In genomic region chr9:69395718-69396117, GRCh38 we compare ENCODE assay signal across 23 cellular contexts.
DNase-seq lines count a peak whose midpoint lies in the region; TF ChIP-seq lines count a peak whose summit lies in the region.
"Had no signal": no experiment of that assay in that cellular context is flagged by ENCODE, and none has a peak within 500 bp of the region (broad histone marks: within the 10 kb centered on the region; RNA-seq: fewer than 3 reads in every experiment).

No MANE protein-coding gene starts in this region.

- POLR2A ChIA-PET in activated CD4-positive, alpha-beta memory T cell treated with anti-CD3 and anti-CD28 coated beads for 36 hours (lab: Charles Lee), result no interaction called here

- no TSS peak for BruUV-seq in Calu3 (replicated peaks; lab: Mats Ljungman, UMichigan)

- no peaks in the 10 kb centered on the region for H3K4me1 Mint-ChIP-seq in activated CD4-positive, alpha-beta memory T cell treated with anti-CD3 and anti-CD28 coated beads for 36 hours (ENCODE audit: low read depth)
- H3K4me1 Mint-ChIP-seq in Calu3 (ENCODE audit: low read depth, unreplicated experiment), result peaks cover 4% of the 10 kb centered on the region
- H3K4me1 Mint-ChIP-seq: activated naive CD8-positive, alpha-beta T cell treated with anti-CD3 and anti-CD28 coated beads, Interleukin-2, amount 10 ng/mL, durations not matched to agents 7 days and 5 days; stimulated activated naive B cell treated with anti-CD40 and anti-IgM and Interleukin-4, amounts not matched to agents 10 μg/mL and 1 μg/mL and 100 μg/mL, for 72 hours; T-helper 17 cell had no signal

- no peak overlapping the region for H3K4me3 Mint-ChIP-seq in activated CD4-positive, alpha-beta memory T cell treated with anti-CD3 and anti-CD28 coated beads for 36 hours
- no peak overlapping the region for H3K4me3 Mint-ChIP-seq in Calu3 (ENCODE audit: low read depth, unreplicated experiment)
- H3K4me3 Mint-ChIP-seq: activated naive CD8-positive, alpha-beta T cell treated with anti-CD3 and anti-CD28 coated beads, Interleukin-2, amount 10 ng/mL, durations not matched to agents 7 days and 5 days; CD4-positive, alpha-beta T cell; natural killer cell treated with Interleukin-12 subunit alpha and Interleukin-12 subunit beta and Interleukin-15 and Interleukin-18, amount 100 ng/mL, for 72 hours; stimulated activated naive B cell treated with anti-CD40 and anti-IgM and Interleukin-4, amounts not matched to agents 10 μg/mL and 1 μg/mL and 100 μg/mL, for 72 hours; T-helper 17 cell had no signal

- H3K27me3 Mint-ChIP-seq in activated CD4-positive, alpha-beta memory T cell treated with anti-CD3 and anti-CD28 coated beads for 36 hours, result peaks cover 3% of the 10 kb centered on the region
- H3K27me3 Mint-ChIP-seq in Calu3 (ENCODE audit: unreplicated experiment), result no peaks in the 10 kb centered on the region
- H3K27me3 Mint-ChIP-seq: stimulated activated naive B cell treated with anti-CD40 and anti-IgM and Interleukin-4, amounts not matched to agents 10 μg/mL and 1 μg/mL and 100 μg/mL, for 72 hours had no signal

- no peaks in the 10 kb centered on the region for H3K9me3 Mint-ChIP-seq in activated CD4-positive, alpha-beta memory T cell treated with anti-CD3 and anti-CD28 coated beads for 36 hours
- no peaks in the 10 kb centered on the region for H3K9me3 Mint-ChIP-seq in Calu3 (ENCODE audit: low read depth, unreplicated experiment)
- H3K9me3 Mint-ChIP-seq: activated naive CD8-positive, alpha-beta T cell treated with anti-CD3 and anti-CD28 coated beads, Interleukin-2, amount 10 ng/mL, durations not matched to agents 7 days and 5 days; CD4-positive, alpha-beta T cell; natural killer cell treated with Interleukin-12 subunit alpha and Interleukin-12 subunit beta and Interleukin-15 and Interleukin-18, amount 100 ng/mL, for 72 hours; stimulated activated naive B cell treated with anti-CD40 and anti-IgM and Interleukin-4, amounts not matched to agents 10 μg/mL and 1 μg/mL and 100 μg/mL, for 72 hours had no signal

- H3K27ac Mint-ChIP-seq in activated CD4-positive, alpha-beta memory T cell treated with anti-CD3 and anti-CD28 coated beads for 36 hours, result no peak overlapping the region
- H3K27ac Mint-ChIP-seq in Calu3 (ENCODE audit: unreplicated experiment), result no peak overlapping the region
- H3K27ac Mint-ChIP-seq: activated naive CD8-positive, alpha-beta T cell treated with anti-CD3 and anti-CD28 coated beads, Interleukin-2, amount 10 ng/mL, durations not matched to agents 7 days and 5 days; CD4-positive, alpha-beta T cell; natural killer cell treated with Interleukin-12 subunit alpha and Interleukin-12 subunit beta and Interleukin-15 and Interleukin-18, amount 100 ng/mL, for 72 hours; stimulated activated naive B cell treated with anti-CD40 and anti-IgM and Interleukin-4, amounts not matched to agents 10 μg/mL and 1 μg/mL and 100 μg/mL, for 72 hours; T-helper 17 cell had no signal

- CTCF ChIA-PET in activated CD4-positive, alpha-beta memory T cell treated with anti-CD3 and anti-CD28 coated beads for 36 hours (lab: Charles Lee), result no interaction called here
- CTCF ChIA-PET in Calu3 (lab: Charles Lee), result no interaction called here

- intact Hi-C loops in activated CD4-positive, alpha-beta memory T cell treated with anti-CD3 and anti-CD28 coated beads for 36 hours (cut with micrococcal nuclease), result no loop called here
- intact Hi-C loops in Calu3 (cut with micrococcal nuclease; ENCODE audit: unreplicated experiment), result no loop called here

- DNase-seq in C1 segment of cervical spinal cord (lab: John Stamatoyannopoulos, UW) (peak in 10 of 14 donors; percentile 8 to 65 (median 43)), anterior cingulate cortex (lab: John Stamatoyannopoulos, UW) (peak in 32 of 58 donors; percentile 7 to 77 (median 26)), globus pallidus (ENCODE audit: low spot score) (peak; percentile 73), pons (ENCODE audit: low spot score) (peak; percentile 70), NCI-H2081 (lab: John Stamatoyannopoulos, UW) (no peak), Calu3 (no peak), glomerular visceral epithelial cell (ENCODE audit: extremely low spot score) (no peak)
- DNase-seq in activated CD4-positive, alpha-beta memory T cell treated with anti-CD3 and anti-CD28 coated beads for 36 hours, result no peak
- DNase-seq: activated CD4-positive, alpha-beta T cell treated with anti-CD3 and anti-CD28 coated beads, Interleukin-2, amount 50 U/mL, for 4 hours; activated gamma-delta T cell treated with Interleukin-2 at 50 U/mL for 16 hours; activated naive CD8-positive, alpha-beta T cell treated with anti-CD3 and anti-CD28 coated beads, Interleukin-2, amount 10 ng/mL, durations not matched to agents 7 days and 5 days; activated T-cell treated with anti-CD3 and anti-CD28 coated beads, Interleukin-2, amount 50 U/mL, for 48 hours; CD4-positive, alpha-beta T cell; central memory CD4-positive, alpha-beta T cell; mucosa of descending colon; NCI-H1436; NCI-H2081 treated with DMSO at 0.1 percent for 48 hours; NCI-H2227 treated with DMSO at 0.1 percent for 48 hours; PC-9; stimulated activated naive B cell treated with anti-CD40 and anti-IgM and Interleukin-4, amounts not matched to agents 10 μg/mL and 1 μg/mL and 100 μg/mL, for 72 hours; T-helper 17 cell; testis had no signal

- TF ChIP-seq CTCF in Calu3 (IDR thresholded peaks at IDR 0.05; ENCODE audit: unreplicated experiment), result no peak

- H3K36me3 Mint-ChIP-seq in activated CD4-positive, alpha-beta memory T cell treated with anti-CD3 and anti-CD28 coated beads for 36 hours, result no peaks in the 10 kb centered on the region
- H3K36me3 Mint-ChIP-seq in Calu3 (ENCODE audit: insufficient read depth, unreplicated experiment), result no peaks in the 10 kb centered on the region
- H3K36me3 Mint-ChIP-seq: activated naive CD8-positive, alpha-beta T cell treated with anti-CD3 and anti-CD28 coated beads, Interleukin-2, amount 10 ng/mL, durations not matched to agents 7 days and 5 days; natural killer cell treated with Interleukin-12 subunit alpha and Interleukin-12 subunit beta and Interleukin-15 and Interleukin-18, amount 100 ng/mL, for 72 hours; stimulated activated naive B cell treated with anti-CD40 and anti-IgM and Interleukin-4, amounts not matched to agents 10 μg/mL and 1 μg/mL and 100 μg/mL, for 72 hours had no signal

Comparison
In these comparisons a context has a peak if more than half of its experiments do, and no peak if none do; other contexts are left out.
1. DNase-seq: peak in C1 segment of cervical spinal cord (10 of 14), anterior cingulate cortex (32 of 58), globus pallidus (single experiment) and pons (single experiment); none in activated CD4-positive, alpha-beta memory T cell treated with anti-CD3 and anti-CD28 coated beads for 36 hours (single experiment), NCI-H2081 (0 of 2), Calu3 (single experiment) and glomerular visceral epithelial cell (single experiment).